2 cellular contexts compared by ENCODE assay signal in genomic region chr11:116605543-116605942, GRCh38.
TF ChIP-seq lines count a peak whose summit lies in the region.

No MANE protein-coding gene starts in this region.

TF ChIP-seq in IMR-90, 13 proteins besides CTCF, POLR2A, EP300 and RAD21:
- TF ChIP-seq USF2 (IDR thresholded peaks at IDR 0.05; ENCODE audit: low read depth, low read length) (no peak), NFE2L2 (IDR thresholded peaks at IDR 0.05; ENCODE audit: low read depth, low read length) (no peak), MAZ (IDR thresholded peaks at IDR 0.05; ENCODE audit: borderline replicate concordance, low read depth, low read length) (no peak), CEBPB (IDR thresholded peaks at IDR 0.05; ENCODE audit: low read depth, low read length) (no peak), ELK1 (IDR thresholded peaks at IDR 0.05; ENCODE audit: borderline replicate concordance, low read depth, low read length) (no peak), RCOR1 (IDR thresholded peaks at IDR 0.05; ENCODE audit: insufficient replicate concordance, low read length) (no peak)

TF ChIP-seq in HepG2, 621 proteins besides CTCF, POLR2A, EP300 and RAD21 (continued from another document and continues in another):
- TF ChIP-seq TFDP2 (CRISPR knock-in tag; IDR thresholded peaks at IDR 0.05) (0 out of 2 replicates have a peak, but pooled peaks have one; percentile 50), EED (CRISPR knock-in tag; IDR thresholded peaks at IDR 0.05) (no peak), ZFP37 (CRISPR knock-in tag; IDR thresholded peaks at IDR 0.05; ENCODE audit: borderline replicate concordance) (peak; percentile 72; the same call in 1 of the 2 replicates), ZNF749 (CRISPR knock-in tag; IDR thresholded peaks at IDR 0.05; ENCODE audit: borderline replicate concordance) (peak; percentile 65; the same call in 1 of the 2 replicates), RFX3 (CRISPR knock-in tag; IDR thresholded peaks at IDR 0.05) (peak; percentile 36; the same call in 1 of the 2 replicates), MBD4 (IDR thresholded peaks at IDR 0.05; ENCODE audit: borderline replicate concordance, low read length) (no peak), HIVEP1 (CRISPR knock-in tag; IDR thresholded peaks at IDR 0.05) (no peak), MTF2 (CRISPR knock-in tag; IDR thresholded peaks at IDR 0.05; ENCODE audit: borderline replicate concordance) (no peak), ISX (CRISPR knock-in tag; conservative IDR thresholded peaks at IDR 0.05) (peak; percentile 90; the same call in 1 of the 2 replicates), ZNF850 (CRISPR knock-in tag; conservative IDR thresholded peaks at IDR 0.05) (no peak), ETV6 (CRISPR knock-in tag; conservative IDR thresholded peaks at IDR 0.05) (0 out of 2 replicates have a peak, but pooled peaks have one; percentile 55), ATF4 (CRISPR knock-in tag; IDR thresholded peaks at IDR 0.05) (peak in 1 of 2 experiments; percentile 37; a peak in 1 of 4 replicates), ZNF20 (CRISPR knock-in tag; IDR thresholded peaks at IDR 0.05) (no peak), GATA4 (IDR thresholded peaks at IDR 0.05; ENCODE audit: borderline replicate concordance, low read depth) (no peak), MIER2 (CRISPR knock-in tag; IDR thresholded peaks at IDR 0.05) (peak; percentile 100), ZNF468 (CRISPR knock-in tag; IDR thresholded peaks at IDR 0.05) (no peak), ELF1 (CRISPR knock-in tag; IDR thresholded peaks at IDR 0.05) (no peak), PPARG (CRISPR knock-in tag; conservative IDR thresholded peaks at IDR 0.05) (peak; percentile 70), THAP7 (CRISPR knock-in tag; IDR thresholded peaks at IDR 0.05) (no peak), ARID4A (CRISPR knock-in tag; IDR thresholded peaks at IDR 0.05; ENCODE audit: borderline replicate concordance) (no peak; the same call in 1 of the 2 replicates), MEIS1 (CRISPR knock-in tag; IDR thresholded peaks at IDR 0.05; ENCODE audit: borderline replicate concordance) (no peak), ZNF232 (CRISPR knock-in tag; IDR thresholded peaks at IDR 0.05; ENCODE audit: borderline replicate concordance) (peak; percentile 87; the same call in 1 of the 2 replicates), HMGXB3 (CRISPR knock-in tag; IDR thresholded peaks at IDR 0.05; ENCODE audit: borderline replicate concordance) (peak; percentile 86), FOSL2 (CRISPR knock-in tag; IDR thresholded peaks at IDR 0.05) (peak; percentile 60), ZNF350 (CRISPR knock-in tag; IDR thresholded peaks at IDR 0.05; ENCODE audit: borderline replicate concordance, low read depth) (no peak), ZHX1 (CRISPR knock-in tag; IDR thresholded peaks at IDR 0.05; ENCODE audit: low read depth) (no peak), ZBTB40 (IDR thresholded peaks at IDR 0.05) (no peak), ZBTB40 (CRISPR knock-in tag; IDR thresholded peaks at IDR 0.05) (0 out of 2 replicates have a peak, but pooled peaks have one; percentile 33), JUN (CRISPR knock-in tag; IDR thresholded peaks at IDR 0.05) (no peak)
